In the genomic region with DNA sequence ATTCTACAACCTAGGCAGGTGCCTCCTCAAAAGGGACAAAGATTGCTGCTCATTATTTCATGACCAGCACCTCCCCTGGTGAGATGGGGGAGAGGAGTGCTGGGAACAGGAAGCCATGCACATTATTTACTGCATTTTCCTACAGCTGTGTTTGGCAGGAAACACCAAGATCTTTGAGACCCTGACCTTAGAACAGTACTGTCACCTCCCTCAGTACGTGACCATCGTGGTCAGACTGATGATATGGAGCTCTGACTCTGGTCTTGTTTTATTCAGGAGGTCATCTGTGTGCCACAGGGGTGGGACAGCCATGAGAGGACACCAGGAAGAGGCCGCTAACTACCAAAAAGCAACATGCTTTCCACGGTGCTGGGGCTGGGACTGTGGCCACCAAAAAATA, we compare ENCODE assay signal across 16 cellular contexts. TPM values are rescaled to one million over a fixed set of nuclear protein-coding genes. Genes with fewer than 3 reads are reported as not detected.
DNase-seq lines count a peak whose midpoint lies in the region; ATAC-seq, FAIRE-seq and TF ChIP-seq lines count a peak whose summit lies in the region.
"Had no signal": no experiment of that assay in that cellular context is flagged by ENCODE, and none has a peak within 500 bp of the region (broad histone marks: within the 10 kb centered on the region; RNA-seq: fewer than 3 reads in every experiment).

No MANE protein-coding gene starts in this region.

- H3K27ac ChIP-seq in CD4-positive, alpha-beta memory T cell (ENCODE audit: low read depth, low read length): no peak overlapping the region
- H3K27ac ChIP-seq in endothelial cell of umbilical vein (ENCODE audit: insufficient read depth, low read depth, low read length) (no peak overlapping the region), small intestine (ENCODE audit: low read depth in 1 of 2, low read length in 1 of 2) (no peak overlapping the region)
- H3K27ac ChIP-seq: neutrophil had no signal

- FAIRE-seq in endothelial cell of umbilical vein (lab: Jason Lieb, UNC) (peak; percentile 33), small intestine (lab: Jason Lieb, UNC) (no peak)

- no peaks in the 10 kb centered on the region for H3K27me3 ChIP-seq in CD4-positive, alpha-beta memory T cell (ENCODE audit: insufficient read depth, low read length)
- H3K27me3 ChIP-seq in endothelial cell of umbilical vein (ENCODE audit: control insufficient read depth in 2 of 2, insufficient read depth in 2 of 2, low read length in 2 of 2) (no peaks in the 10 kb centered on the region), small intestine (ENCODE audit: control insufficient read depth in 2 of 2, insufficient read depth in 2 of 2, low read length in 2 of 2) (no peaks in the 10 kb centered on the region)
- H3K27me3 ChIP-seq: neutrophil, tibial nerve had no signal

- dilution Hi-C loops in endothelial cell of umbilical vein (cut with MboI; ENCODE audit: extremely low pct_ligation_motif_present, low sequenced_read_pairs): no loop called here

- H3K4me3 ChIP-seq in CD4-positive, alpha-beta memory T cell (ENCODE audit: low read length in 2 of 2): no peak overlapping the region
- H3K4me3 ChIP-seq in endothelial cell of umbilical vein (replicated peaks in 1 of 3; ENCODE audit: insufficient read depth in 1 of 3, low read depth in 1 of 3, low read length in 3 of 3): no peak overlapping the region
- H3K4me3 ChIP-seq in small intestine (ENCODE audit: low read depth in 1 of 2, low read length in 2 of 2): no peak overlapping the region
- H3K4me3 ChIP-seq: tibial nerve had no signal

- H3K27ac Mint-ChIP-seq in CD4-positive, alpha-beta memory T cell: peak overlapping the region in 4 of 7 donors; percentile 15 to 41 (median 26)
- peak overlapping the region; percentile 91 for H3K27ac Mint-ChIP-seq in nephron progenitor cell

- peaks cover 34% of the 10 kb centered on the region for H3K79me2 ChIP-seq in endothelial cell of umbilical vein (ENCODE audit: control insufficient read depth, insufficient read depth, low read length)

- 57 to 71% (median 63%) methylated on average over 4 of the region's 4 CpGs for WGBS in small intestine, 3 donors

- ATAC-seq in HG03159 (IDR thresholded peaks at IDR 0.05; ENCODE audit: unreplicated experiment): no peak
- ATAC-seq: SK-N-SH treated with all-trans-retinoic acid at 6 μM for 48 hours had no signal

- H3K36me3 Mint-ChIP-seq in CD4-positive, alpha-beta memory T cell: peaks cover 61 to 81% of the 10 kb centered on the region in 2 donors
- peaks cover 72% of the 10 kb centered on the region for H3K36me3 Mint-ChIP-seq in nephron progenitor cell (ENCODE audit: low read depth)

- no peaks in the 10 kb centered on the region for H4K20me1 ChIP-seq in endothelial cell of umbilical vein (replicated peaks; ENCODE audit: control insufficient read depth, extremely low read depth, insufficient read depth, low read length)

- H3K27me3 Mint-ChIP-seq in CD4-positive, alpha-beta memory T cell: no peaks in the 10 kb centered on the region
- no peaks in the 10 kb centered on the region for H3K27me3 Mint-ChIP-seq in nephron progenitor cell (ENCODE audit: low read depth, poor library complexity)

- peaks cover 85% of the 10 kb centered on the region for H3K36me3 ChIP-seq in CD4-positive, alpha-beta memory T cell (ENCODE audit: insufficient read depth, low read length)
- H3K36me3 ChIP-seq in endothelial cell of umbilical vein (ENCODE audit: control insufficient read depth in 2 of 2, extremely low read depth in 1 of 2, insufficient read depth in 2 of 2, low read length in 2 of 2) (peaks cover 59 to 67% of the 10 kb centered on the region in 2 experiments), small intestine (ENCODE audit: control insufficient read depth in 2 of 2, insufficient read depth in 2 of 2, low read length in 2 of 2) (peaks cover 32 to 38% of the 10 kb centered on the region in 2 donors)

- H3K9me3 ChIP-seq in CD4-positive, alpha-beta memory T cell (ENCODE audit: control insufficient read depth in 1 of 2, low read length in 2 of 2): no peaks in the 10 kb centered on the region
- H3K9me3 ChIP-seq in endothelial cell of umbilical vein (replicated peaks; ENCODE audit: control insufficient read depth, insufficient read depth, low read length) (no peaks in the 10 kb centered on the region), small intestine (ENCODE audit: control insufficient read depth, low read depth) (no peaks in the 10 kb centered on the region)
- H3K9me3 ChIP-seq: neutrophil, tibial nerve had no signal

- TF ChIP-seq POLR2A in endothelial cell of umbilical vein (IDR thresholded peaks at IDR 0.05; ENCODE audit: low read depth, low read length): no peak

- peak overlapping the region in 1 of 8 donors; percentile 12 for H3K4me3 Mint-ChIP-seq in CD4-positive, alpha-beta memory T cell
- no peak overlapping the region for H3K4me3 Mint-ChIP-seq in nephron progenitor cell

- H3K4me2 ChIP-seq in endothelial cell of umbilical vein (ENCODE audit: insufficient read depth, low read length): no peak overlapping the region

- TF ChIP-seq CTCF in endothelial cell of umbilical vein (IDR thresholded peaks at IDR 0.05; ENCODE audit: extremely low read depth in 1 of 2, insufficient read depth in 1 of 2, low read depth in 1 of 2, low read length in 2 of 2): no peak
- no peak for TF ChIP-seq CTCF in nephron progenitor cell (IDR thresholded peaks at IDR 0.05)

- DNase-seq in CD4-positive, alpha-beta memory T cell: no peak
- peak; percentile 72 for DNase-seq in NCI-H146 (lab: John Stamatoyannopoulos, UW)
- peak; percentile 24 for DNase-seq in endothelial cell of umbilical vein (ENCODE audit: low read depth, low spot score)
- DNase-seq in nephron progenitor cell: no peak
- no peak for DNase-seq in medulla oblongata (ENCODE audit: extremely low spot score)
- no peak for DNase-seq in small intestine
- DNase-seq: activated CD4-positive, CD25-positive, alpha-beta regulatory T cell; activated effector memory CD4-positive, alpha-beta T cell treated with Interleukin-2 at 50 U/mL for 16 hours; AML-193; Kasumi-1; NCI-H1048; NCI-H2029 treated with DMSO at 0.1 percent for 48 hours had no signal

- H3K4me1 Mint-ChIP-seq in CD4-positive, alpha-beta memory T cell: peaks cover 2 to 15% (median 9%) of the 10 kb centered on the region in 4 donors
- H3K4me1 Mint-ChIP-seq in nephron progenitor cell: peaks cover 15% of the 10 kb centered on the region

- H3K4me1 ChIP-seq in CD4-positive, alpha-beta memory T cell (ENCODE audit: insufficient read depth, low read length): peaks cover 5% of the 10 kb centered on the region
- H3K4me1 ChIP-seq in endothelial cell of umbilical vein (ENCODE audit: control insufficient read depth, extremely low read depth, insufficient read depth, low read length): no peaks in the 10 kb centered on the region
- no peaks in the 10 kb centered on the region for H3K4me1 ChIP-seq in small intestine (ENCODE audit: control insufficient read depth in 2 of 2, insufficient read depth in 1 of 2, low read depth in 1 of 2, low read length in 1 of 2)

- no peaks in the 10 kb centered on the region for H3K9me3 Mint-ChIP-seq in CD4-positive, alpha-beta memory T cell
- H3K9me3 Mint-ChIP-seq in nephron progenitor cell: no peaks in the 10 kb centered on the region

- H2AFZ ChIP-seq in endothelial cell of umbilical vein (ENCODE audit: low read depth, low read length): no peak overlapping the region

- POLR2A ChIA-PET in CD4-positive, alpha-beta memory T cell (lab: Charles Lee; ENCODE audit: partially characterized antibody): interaction anchor here (1.5 to 1.6 kb wide), 2 partner anchors 11 to 38 kb away, joined by 3 to 4 read pairs; a partner anchor contains a TSS
- POLR2A ChIA-PET in endothelial cell of umbilical vein (lab: Charles Lee): no interaction called here

- no TSS peak for BruUV-seq in endothelial cell of umbilical vein (replicated peaks; lab: Mats Ljungman, UMichigan)

- H3K9ac ChIP-seq in endothelial cell of umbilical vein (replicated peaks; ENCODE audit: extremely low read depth, insufficient read depth, low read length): no peak overlapping the region

- CTCF ChIA-PET in CD4-positive, alpha-beta memory T cell (lab: Charles Lee; ENCODE audit: partially characterized antibody): interaction anchor here (2.8 kb wide), 1 partner anchor 12 kb away, joined by 14 read pairs; no protein-coding TSS in a partner anchor
- CTCF ChIA-PET in endothelial cell of umbilical vein (lab: Charles Lee): interaction anchor here (0.7 to 1.4 kb wide), 2 partner anchors 10 to 12 kb away, joined by 3 to 4 read pairs; no protein-coding TSS in a partner anchor

- intact Hi-C loops in CD4-positive, alpha-beta memory T cell (cut with micrococcal nuclease): no loop called here
- intact Hi-C loops in endothelial cell of umbilical vein (cut with micrococcal nuclease): no loop called here

- no peaks in the 10 kb centered on the region for H3K9me1 ChIP-seq in endothelial cell of umbilical vein (replicated peaks; ENCODE audit: control insufficient read depth, extremely low read depth, insufficient read depth, low read length)

TF ChIP-seq in endothelial cell of umbilical vein, 7 proteins besides CTCF, POLR2A, EP300 and RAD21:
- no peak for TF ChIP-seq GATA2 (IDR thresholded peaks at IDR 0.05; ENCODE audit: insufficient read depth, insufficient read length, low read depth, low read length)
- no peak for TF ChIP-seq EZH2 (IDR thresholded peaks at IDR 0.05; ENCODE audit: borderline replicate concordance, low read depth, low read length, severe bottlenecking)
- TF ChIP-seq, protein P1, sequence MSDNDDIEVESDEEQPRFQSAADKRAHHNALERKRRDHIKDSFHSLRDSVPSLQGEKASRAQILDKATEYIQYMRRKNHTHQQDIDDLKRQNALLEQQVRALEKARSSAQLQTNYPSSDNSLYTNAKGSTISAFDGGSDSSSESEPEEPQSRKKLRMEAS (IDR thresholded peaks at IDR 0.05; ENCODE audit: insufficient read depth, insufficient read length): no peak
- TF ChIP-seq JUN (IDR thresholded peaks at IDR 0.05; ENCODE audit: borderline replicate concordance, insufficient read depth, insufficient read length, low read depth): no peak
- TF ChIP-seq MYC (IDR thresholded peaks at IDR 0.05; ENCODE audit: low read depth, low read length): no peak
- TF ChIP-seq FOS (IDR thresholded peaks at IDR 0.05; ENCODE audit: borderline replicate concordance, insufficient read depth, low read length): no peak
- TF ChIP-seq POLR2AphosphoS5 (IDR thresholded peaks at IDR 0.05; ENCODE audit: insufficient read depth, low read depth, low read length): no peak

RNA-seq across cellular contexts. Expression of a gene that starts 37.4 kb away (rescaled TPM):
- total RNA-seq in CD4-positive, alpha-beta memory T cell: 100 to 1,000 TPM; 135 to 140 TPM
- polyA plus RNA-seq in CD4-positive, alpha-beta memory T cell: 10 to 100 TPM; 14.4 to 37.7 TPM
- 260 and 270 TPM in 2 replicates for total RNA-seq in endothelial cell of umbilical vein
- polyA plus RNA-seq in endothelial cell of umbilical vein (204 and 210 TPM in 2 replicates), small intestine (10 to 100 TPM; 25.5 to 67.2 (median 29.5) TPM)
- 178 and 206 TPM in 2 replicates for polyA plus RNA-seq in endothelial cell of umbilical vein (2011; cell fraction: cytosol; rRNA removed)
- polyA plus RNA-seq in endothelial cell of umbilical vein (2011; cell fraction: nucleus; rRNA removed): 293 and 322 TPM in 2 replicates
- 155 and 161 TPM in 2 replicates for polyA plus RNA-seq in endothelial cell of umbilical vein (2012)
- polyA minus RNA-seq in endothelial cell of umbilical vein: 357 and 386 TPM in 2 replicates
- 117 TPM for polyA minus RNA-seq in endothelial cell of umbilical vein (2011; cell fraction: cytosol; rRNA and poly(A)+ RNA removed)
- polyA minus RNA-seq in endothelial cell of umbilical vein (2011; cell fraction: nucleus; rRNA and poly(A)+ RNA removed): 211 and 212 TPM in 2 replicates

Comparison
In these comparisons a context has a peak if more than half of its experiments do, and no peak if none do; other contexts are left out.
1. DNase-seq: peak in NCI-H146 (single experiment) and endothelial cell of umbilical vein (single experiment); none in CD4-positive, alpha-beta memory T cell (0 of 5), nephron progenitor cell (single experiment), medulla oblongata (single experiment) and small intestine (single experiment).